In genomic region chr11:118577995-118578394, GRCh38 we compare ENCODE assay signal across 6 cellular contexts. TPM values are rescaled to one million over a fixed set of nuclear protein-coding genes. Genes with fewer than 3 reads are reported as not detected.
"Had no signal": no experiment of that assay in that cellular context is flagged by ENCODE, and none has a peak within 500 bp of the region (broad histone marks: within the 10 kb centered on the region; RNA-seq: fewer than 3 reads in every experiment).

No MANE protein-coding gene starts in this region.

RNA-seq across cellular contexts. Expression of gene TTC36, which starts 50.7 kb away (rescaled TPM):
- total RNA-seq: epithelial cell of proximal tubule, foreskin keratinocyte, mesenteric fat pad had no signal
- polyA plus RNA-seq: endothelial cell of umbilical vein, fibroblast of lung, foreskin keratinocyte, keratinocyte had no signal
